8 cellular contexts compared by ENCODE assay signal in genomic region chr16:88856828-88857727, GRCh38. TPM values are rescaled to one million over a fixed set of nuclear protein-coding genes. Genes with fewer than 3 reads are reported as not detected.
DNase-seq lines count a peak whose midpoint lies in the region; ATAC-seq and TF ChIP-seq lines count a peak whose summit lies in the region.

TSS of gene GALNS (minus strand) at chr16:88856947. CDS start at chr16:88856877, 70 bp downstream.
TSS of gene TRAPPC2L (plus strand) at chr16:88857127. CDS start at chr16:88857151, 24 bp downstream.

- H3K36me3 ChIP-seq in liver (ENCODE audit: control insufficient read depth in 4 of 4, insufficient read depth in 3 of 4, low read depth in 1 of 4, low read length in 3 of 4): peaks cover 8 to 31% (median 16%) of the 10 kb centered on the region in 4 donors

- H3K27ac ChIP-seq in liver (ENCODE audit: low read depth in 1 of 2, low read length in 2 of 2): peak within 1 kb of the TSS; percentile 27 to 79

- peak within 1 kb of the TSS; percentile 68 to 94 (median 84) for H3K4me3 ChIP-seq in liver (ENCODE audit: low read depth in 1 of 3, low read length in 3 of 3)

- H3K9me3 Mint-ChIP-seq in CD14-positive monocyte: peaks cover 0 to 2% (median 0%) of the 10 kb centered on the region in 7 donors

- no peaks in the 10 kb centered on the region for H3K9me3 ChIP-seq in liver (ENCODE audit: control insufficient read depth in 4 of 4, low read length in 3 of 4)

- H3K27me3 ChIP-seq in liver (ENCODE audit: control insufficient read depth in 4 of 4, insufficient read depth in 4 of 4, low read length in 3 of 4): no peaks in the 10 kb centered on the region

- ATAC-seq in GM19397 (IDR thresholded peaks at IDR 0.05; ENCODE audit: unreplicated experiment) (peak; percentile 84), HG03571 (IDR thresholded peaks at IDR 0.05; ENCODE audit: unreplicated experiment) (peak; percentile 58)

- peak within 1 kb of the TSS; percentile 49 to 68 for H3K9ac ChIP-seq in liver (ENCODE audit: low read depth in 1 of 2, low read length in 2 of 2)

- H3K4me1 Mint-ChIP-seq in CD14-positive monocyte: peaks cover 56% of the 10 kb centered on the region

- under 1% methylated on average over 87 of the region's 87 CpGs for WGBS in liver

- intact Hi-C loops in CD14-positive monocyte (cut with micrococcal nuclease): loop anchor here (2.0 to 10.0 kb wide), 7 partner anchors 44 to 648 kb away; partner anchors contain the start of genes CDH15 (in 1 of the 2), SPG7 (in 1 of the 2) and ZNF778 (in 1 of the 2)

- TF ChIP-seq CTCF in CD14-positive monocyte (IDR thresholded peaks at IDR 0.05) (no peak), liver (IDR thresholded peaks at IDR 0.05; ENCODE audit: low read depth, low read length, missing input control) (no peak)

- H3K4me3 Mint-ChIP-seq in CD14-positive monocyte: peak within 1 kb of the TSS; percentile 95 to 98

- H3K27me3 Mint-ChIP-seq in CD14-positive monocyte (ENCODE audit: low read depth in 3 of 3): peaks cover 0 to 2% (median 0%) of the 10 kb centered on the region in 3 donors

- TF ChIP-seq RAD21 in liver (IDR thresholded peaks at IDR 0.05): no peak

- peak within 1 kb of the TSS; percentile 89 to 96 (median 90) for H3K27ac Mint-ChIP-seq in CD14-positive monocyte

- peaks cover 35 to 43% of the 10 kb centered on the region in 2 donors for H3K36me3 Mint-ChIP-seq in CD14-positive monocyte

- DNase-seq in CD14-positive monocyte (ENCODE audit: low spot score) (peak; percentile 98), NCI-H82 (lab: John Stamatoyannopoulos, UW) (peak; percentile 96), dermis blood vessel endothelial cell (peak; percentile 98)
- peak; percentile 100 for DNase-seq in activated CD4-positive, alpha-beta T cell treated with anti-CD3 and anti-CD28 coated beads, Interleukin-2, amount 50 U/mL, for 48 hours
- DNase-seq in stimulated activated CD4-positive, alpha-beta T cell treated with anti-CD3 and anti-CD28 coated beads, Interleukin-4, amount 100 ng/mL, for 1 hour: peak; percentile 100

- H3K4me1 ChIP-seq in liver (ENCODE audit: control insufficient read depth in 4 of 4, insufficient read depth in 4 of 4, low read length in 3 of 4): peaks cover 12 to 29% (median 22%) of the 10 kb centered on the region in 4 donors

TF ChIP-seq in liver, 16 proteins besides CTCF, POLR2A, EP300 and RAD21:
- TF ChIP-seq HNF4G (IDR thresholded peaks at IDR 0.05) (no peak), YY1 (IDR thresholded peaks at IDR 0.05) (peak; percentile 98), GABPA (IDR thresholded peaks at IDR 0.05 in 1 of 2, conservative IDR thresholded peaks at IDR 0.05 in 1 of 2) (peak in 1 of 2 donors; percentile 47)

RNA-seq across cellular contexts. Expression of gene GALNS, which starts in this region (rescaled TPM):
- polyA plus RNA-seq in CD14-positive monocyte (10 to 100 TPM; 20.2 to 32.2 TPM), liver (10 to 100 TPM in 1 of 2 donors, 1 to 10 TPM in 1; 8.5 to 13.0 TPM)
- total RNA-seq in dermis blood vessel endothelial cell (25.0 and 26.3 TPM in 2 replicates), liver (10 to 100 TPM in 1 of 2 donors, 1 to 10 TPM in 1; 6.8 to 20.6 TPM)

RNA-seq across cellular contexts. Expression of gene TRAPPC2L, which starts in this region (rescaled TPM):
- polyA plus RNA-seq in CD14-positive monocyte (10 to 100 TPM; 82.4 to 89.3 TPM), liver (10 to 100 TPM; 22.4 to 59.4 TPM)
- total RNA-seq in dermis blood vessel endothelial cell (31.6 and 46.6 TPM in 2 replicates), liver (10 to 100 TPM; 16.3 to 22.0 TPM)

Comparison
In these comparisons a context has a peak if more than half of its experiments do, and no peak if none do; other contexts are left out.
1. Peak in every context shown above with its lines: DNase-seq, ATAC-seq, H3K4me3 ChIP-seq and H3K27ac ChIP-seq.